23 cellular contexts compared by ENCODE assay signal in the genomic region with DNA sequence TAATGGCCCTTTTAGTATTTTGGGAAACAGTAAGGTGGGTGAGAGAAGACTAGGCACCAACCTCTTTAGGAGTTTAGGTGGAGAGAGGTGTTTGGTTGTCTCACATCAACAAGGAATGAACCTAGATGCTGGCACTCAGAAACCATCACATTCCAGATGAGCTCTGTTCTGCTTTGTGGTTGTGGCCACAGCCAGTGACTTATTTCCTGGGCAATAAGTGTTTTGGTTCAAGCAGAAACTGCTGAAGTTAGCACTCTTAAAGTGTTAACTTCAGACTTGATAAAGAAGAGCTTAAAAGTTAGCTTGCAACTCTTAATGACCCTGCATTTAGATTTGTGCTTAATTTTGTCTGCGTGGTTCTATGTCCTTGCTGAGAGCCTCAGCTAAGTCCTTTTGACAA.
DNase-seq lines count a peak whose midpoint lies in the region; ATAC-seq and TF ChIP-seq lines count a peak whose summit lies in the region.
"Had no signal": no experiment of that assay in that cellular context is flagged by ENCODE, and none has a peak within 500 bp of the region (broad histone marks: within the 10 kb centered on the region; RNA-seq: fewer than 3 reads in every experiment).

No MANE protein-coding gene starts in this region.

- H4K20me1 ChIP-seq in neural progenitor cell (ENCODE audit: low read depth): no peaks in the 10 kb centered on the region

- H3K27ac ChIP-seq in neural progenitor cell: no peak overlapping the region
- H3K27ac ChIP-seq: ovary, Peyer's patch had no signal

- H3F3A ChIP-seq in neural progenitor cell (ENCODE audit: low read depth): no peaks in the 10 kb centered on the region

- peaks cover 5% of the 10 kb centered on the region for H3K4me1 Mint-ChIP-seq in neural progenitor cell
- H3K4me1 Mint-ChIP-seq in stimulated activated memory B cell treated with anti-CD40 and anti-IgM and Interleukin-4, amounts not matched to agents 10 μg/mL and 1 μg/mL and 100 μg/mL, for 72 hours: no peaks in the 10 kb centered on the region
- H3K4me1 Mint-ChIP-seq: activated CD8-positive, alpha-beta memory T cell treated with anti-CD3 and anti-CD28 coated beads, Interleukin-2, amount 10 ng/mL, durations not matched to agents 7 days and 5 days; CD14-positive monocyte; central memory CD8-positive, alpha-beta T cell; endodermal cell; GM23338 had no signal

- TF ChIP-seq CTCF in epithelial cell of proximal tubule (conservative IDR thresholded peaks at IDR 0.05; ENCODE audit: low read depth, low read length) (no peak), neural progenitor cell (IDR thresholded peaks at IDR 0.05) (no peak)

- H3K27ac Mint-ChIP-seq in neural progenitor cell: no peak overlapping the region
- no peak overlapping the region for H3K27ac Mint-ChIP-seq in stimulated activated memory B cell treated with anti-CD40 and anti-IgM and Interleukin-4, amounts not matched to agents 10 μg/mL and 1 μg/mL and 100 μg/mL, for 72 hours
- H3K27ac Mint-ChIP-seq: activated CD8-positive, alpha-beta memory T cell treated with anti-CD3 and anti-CD28 coated beads, Interleukin-2, amount 10 ng/mL, durations not matched to agents 7 days and 5 days; CD14-positive monocyte; endodermal cell; GM23338; stimulated activated naive CD8-positive, alpha-beta T cell treated with anti-CD3 and anti-CD28 coated beads, Interleukin-15, Interleukin-2, amounts not matched to agents 100 ng/mL and 50 ng/mL, for 24 hours had no signal

- H3K4me2 ChIP-seq in neural progenitor cell: no peak overlapping the region
- H3K4me2 ChIP-seq: GM23338 had no signal

- no peak overlapping the region for H3K4me3 Mint-ChIP-seq in neural progenitor cell
- no peak overlapping the region for H3K4me3 Mint-ChIP-seq in stimulated activated memory B cell treated with anti-CD40 and anti-IgM and Interleukin-4, amounts not matched to agents 10 μg/mL and 1 μg/mL and 100 μg/mL, for 72 hours
- H3K4me3 Mint-ChIP-seq: activated CD8-positive, alpha-beta memory T cell treated with anti-CD3 and anti-CD28 coated beads, Interleukin-2, amount 10 ng/mL, durations not matched to agents 7 days and 5 days; CD14-positive monocyte; central memory CD8-positive, alpha-beta T cell; endodermal cell; GM23338; stimulated activated naive CD8-positive, alpha-beta T cell treated with anti-CD3 and anti-CD28 coated beads, Interleukin-15, Interleukin-2, amounts not matched to agents 100 ng/mL and 50 ng/mL, for 24 hours had no signal

- no peaks in the 10 kb centered on the region for H3K36me3 Mint-ChIP-seq in neural progenitor cell
- no peaks in the 10 kb centered on the region for H3K36me3 Mint-ChIP-seq in stimulated activated memory B cell treated with anti-CD40 and anti-IgM and Interleukin-4, amounts not matched to agents 10 μg/mL and 1 μg/mL and 100 μg/mL, for 72 hours
- H3K36me3 Mint-ChIP-seq: activated CD8-positive, alpha-beta memory T cell treated with anti-CD3 and anti-CD28 coated beads, Interleukin-2, amount 10 ng/mL, durations not matched to agents 7 days and 5 days; CD14-positive monocyte had no signal

- H3K79me2 ChIP-seq in neural progenitor cell (ENCODE audit: low read depth): no peaks in the 10 kb centered on the region

- peak; percentile 75 for DNase-seq in EL
- DNase-seq in NCI-H226: peak; percentile 71
- peak; percentile 23 for DNase-seq in epithelial cell of proximal tubule (ENCODE audit: low read depth)
- DNase-seq in neural progenitor cell (ENCODE audit: low spot score): no peak
- DNase-seq in stimulated activated CD8-positive, alpha-beta memory T cell treated with anti-CD3 and anti-CD28 coated beads, Interleukin-4, amount 100 ng/mL, for 48 hours: no peak
- DNase-seq in activated CD8-positive, alpha-beta memory T cell treated with anti-CD3 and anti-CD28 coated beads, Interleukin-2, amount 50 U/mL, for 48 hours: no peak
- DNase-seq in NOMO-1 treated with dmso at 0.1 percent for 144 hours (lab: John Stamatoyannopoulos, UW; ENCODE audit: unreplicated experiment): no peak
- DNase-seq: activated CD8-positive, alpha-beta memory T cell treated with anti-CD3 and anti-CD28 coated beads, Interleukin-2, amount 10 ng/mL, durations not matched to agents 7 days and 5 days; activated gamma-delta T cell treated with Interleukin-2 at 50 U/mL for 16 hours; endodermal cell; glutamatergic neuron; islet precursor cell; NCI-H524 treated with DMSO at 0.1 percent for 48 hours; ovary; Peyer's patch; SW 1271 had no signal

- no peak overlapping the region for H3K9ac ChIP-seq in neural progenitor cell

- no peaks in the 10 kb centered on the region for H3K27me3 ChIP-seq in neural progenitor cell
- H3K27me3 ChIP-seq: ovary, Peyer's patch had no signal

- no peaks in the 10 kb centered on the region for H3K9me3 ChIP-seq in neural progenitor cell (ENCODE audit: low read depth)
- H3K9me3 ChIP-seq: ovary, Peyer's patch had no signal

- peaks cover 2% of the 10 kb centered on the region for H3K27me3 Mint-ChIP-seq in neural progenitor cell (ENCODE audit: insufficient read depth, low read depth)
- H3K27me3 Mint-ChIP-seq in stimulated activated memory B cell treated with anti-CD40 and anti-IgM and Interleukin-4, amounts not matched to agents 10 μg/mL and 1 μg/mL and 100 μg/mL, for 72 hours: no peaks in the 10 kb centered on the region
- H3K27me3 Mint-ChIP-seq: activated CD8-positive, alpha-beta memory T cell treated with anti-CD3 and anti-CD28 coated beads, Interleukin-2, amount 10 ng/mL, durations not matched to agents 7 days and 5 days; central memory CD8-positive, alpha-beta T cell; stimulated activated naive CD8-positive, alpha-beta T cell treated with anti-CD3 and anti-CD28 coated beads, Interleukin-15, Interleukin-2, amounts not matched to agents 100 ng/mL and 50 ng/mL, for 24 hours had no signal

- no peaks in the 10 kb centered on the region for H3K4me1 ChIP-seq in neural progenitor cell
- H3K4me1 ChIP-seq: Peyer's patch had no signal

- peak overlapping the region; percentile 45 for H2AFZ ChIP-seq in neural progenitor cell (replicated peaks)
- H2AFZ ChIP-seq: GM23338 had no signal

- H3K9me3 Mint-ChIP-seq in neural progenitor cell: peaks cover 3% of the 10 kb centered on the region
- no peaks in the 10 kb centered on the region for H3K9me3 Mint-ChIP-seq in stimulated activated memory B cell treated with anti-CD40 and anti-IgM and Interleukin-4, amounts not matched to agents 10 μg/mL and 1 μg/mL and 100 μg/mL, for 72 hours
- H3K9me3 Mint-ChIP-seq: endodermal cell had no signal

- no peak for ATAC-seq in stimulated activated memory B cell treated with anti-CD40 and anti-IgM and Interleukin-4, amounts not matched to agents 10 μg/mL and 1 μg/mL and 100 μg/mL, for 72 hours
- ATAC-seq: activated CD8-positive, alpha-beta memory T cell treated with anti-CD3 and anti-CD28 coated beads, Interleukin-2, amount 10 ng/mL, durations not matched to agents 7 days and 5 days; GM23338; K562 had no signal

- H3K4me3 ChIP-seq in epithelial cell of proximal tubule (ENCODE audit: low read depth, low read length): no peak overlapping the region
- no peak overlapping the region for H3K4me3 ChIP-seq in neural progenitor cell
- H3K4me3 ChIP-seq: GM23338, K562, ovary, Peyer's patch, skin epidermis had no signal

- no peaks in the 10 kb centered on the region for H3K36me3 ChIP-seq in neural progenitor cell
- H3K36me3 ChIP-seq: ovary, Peyer's patch had no signal

Comparison
In these comparisons a context has a peak if more than half of its experiments do, and no peak if none do; other contexts are left out.
1. DNase-seq: peak in EL (single experiment), NCI-H226 (single experiment) and epithelial cell of proximal tubule (single experiment); none in neural progenitor cell (single experiment), stimulated activated CD8-positive, alpha-beta memory T cell treated with anti-CD3 and anti-CD28 coated beads, Interleukin-4, amount 100 ng/mL, for 48 hours (single experiment), activated CD8-positive, alpha-beta memory T cell treated with anti-CD3 and anti-CD28 coated beads, Interleukin-2, amount 50 U/mL, for 48 hours (single experiment) and NOMO-1 treated with dmso at 0.1 percent for 144 hours (single experiment).